ENCODE assay signal across 1 cellular context in the genomic region with DNA sequence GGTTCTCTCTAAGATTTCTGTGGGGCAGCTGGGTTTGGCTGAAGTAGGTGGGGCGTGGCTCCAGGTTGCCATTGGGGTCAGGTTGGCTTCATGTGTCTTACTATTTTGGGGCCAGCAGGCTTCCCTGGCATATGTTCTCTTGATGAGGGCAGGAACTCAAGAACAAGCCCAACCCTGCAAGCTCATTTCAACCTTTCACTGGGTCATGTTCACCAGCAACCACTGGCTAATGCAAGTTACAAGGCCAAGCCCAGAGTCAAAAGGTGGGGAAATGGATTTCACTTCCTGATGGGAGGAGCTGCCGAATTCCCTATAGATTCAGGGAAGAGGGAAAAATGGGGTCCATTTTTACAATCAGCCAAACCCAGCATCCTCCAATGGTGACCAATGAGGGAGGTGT.
TF ChIP-seq lines count a peak whose summit lies in the region.

No MANE protein-coding gene starts in this region.

TF ChIP-seq in GM23338, 12 proteins besides CTCF, POLR2A, EP300 and RAD21 (continued from another document):
- TF ChIP-seq ZNF114 (CRISPR knock-in tag; IDR thresholded peaks at IDR 0.05) (no peak), NANOG (IDR thresholded peaks at IDR 0.05; ENCODE audit: borderline replicate concordance) (no peak), EZH2 (IDR thresholded peaks at IDR 0.05; ENCODE audit: low read depth, unreplicated experiment) (no peak), STAT1 (IDR thresholded peaks at IDR 0.05; ENCODE audit: unreplicated experiment) (no peak), ETS1 (IDR thresholded peaks at IDR 0.05) (no peak)
- TF ChIP-seq, protein P1, sequence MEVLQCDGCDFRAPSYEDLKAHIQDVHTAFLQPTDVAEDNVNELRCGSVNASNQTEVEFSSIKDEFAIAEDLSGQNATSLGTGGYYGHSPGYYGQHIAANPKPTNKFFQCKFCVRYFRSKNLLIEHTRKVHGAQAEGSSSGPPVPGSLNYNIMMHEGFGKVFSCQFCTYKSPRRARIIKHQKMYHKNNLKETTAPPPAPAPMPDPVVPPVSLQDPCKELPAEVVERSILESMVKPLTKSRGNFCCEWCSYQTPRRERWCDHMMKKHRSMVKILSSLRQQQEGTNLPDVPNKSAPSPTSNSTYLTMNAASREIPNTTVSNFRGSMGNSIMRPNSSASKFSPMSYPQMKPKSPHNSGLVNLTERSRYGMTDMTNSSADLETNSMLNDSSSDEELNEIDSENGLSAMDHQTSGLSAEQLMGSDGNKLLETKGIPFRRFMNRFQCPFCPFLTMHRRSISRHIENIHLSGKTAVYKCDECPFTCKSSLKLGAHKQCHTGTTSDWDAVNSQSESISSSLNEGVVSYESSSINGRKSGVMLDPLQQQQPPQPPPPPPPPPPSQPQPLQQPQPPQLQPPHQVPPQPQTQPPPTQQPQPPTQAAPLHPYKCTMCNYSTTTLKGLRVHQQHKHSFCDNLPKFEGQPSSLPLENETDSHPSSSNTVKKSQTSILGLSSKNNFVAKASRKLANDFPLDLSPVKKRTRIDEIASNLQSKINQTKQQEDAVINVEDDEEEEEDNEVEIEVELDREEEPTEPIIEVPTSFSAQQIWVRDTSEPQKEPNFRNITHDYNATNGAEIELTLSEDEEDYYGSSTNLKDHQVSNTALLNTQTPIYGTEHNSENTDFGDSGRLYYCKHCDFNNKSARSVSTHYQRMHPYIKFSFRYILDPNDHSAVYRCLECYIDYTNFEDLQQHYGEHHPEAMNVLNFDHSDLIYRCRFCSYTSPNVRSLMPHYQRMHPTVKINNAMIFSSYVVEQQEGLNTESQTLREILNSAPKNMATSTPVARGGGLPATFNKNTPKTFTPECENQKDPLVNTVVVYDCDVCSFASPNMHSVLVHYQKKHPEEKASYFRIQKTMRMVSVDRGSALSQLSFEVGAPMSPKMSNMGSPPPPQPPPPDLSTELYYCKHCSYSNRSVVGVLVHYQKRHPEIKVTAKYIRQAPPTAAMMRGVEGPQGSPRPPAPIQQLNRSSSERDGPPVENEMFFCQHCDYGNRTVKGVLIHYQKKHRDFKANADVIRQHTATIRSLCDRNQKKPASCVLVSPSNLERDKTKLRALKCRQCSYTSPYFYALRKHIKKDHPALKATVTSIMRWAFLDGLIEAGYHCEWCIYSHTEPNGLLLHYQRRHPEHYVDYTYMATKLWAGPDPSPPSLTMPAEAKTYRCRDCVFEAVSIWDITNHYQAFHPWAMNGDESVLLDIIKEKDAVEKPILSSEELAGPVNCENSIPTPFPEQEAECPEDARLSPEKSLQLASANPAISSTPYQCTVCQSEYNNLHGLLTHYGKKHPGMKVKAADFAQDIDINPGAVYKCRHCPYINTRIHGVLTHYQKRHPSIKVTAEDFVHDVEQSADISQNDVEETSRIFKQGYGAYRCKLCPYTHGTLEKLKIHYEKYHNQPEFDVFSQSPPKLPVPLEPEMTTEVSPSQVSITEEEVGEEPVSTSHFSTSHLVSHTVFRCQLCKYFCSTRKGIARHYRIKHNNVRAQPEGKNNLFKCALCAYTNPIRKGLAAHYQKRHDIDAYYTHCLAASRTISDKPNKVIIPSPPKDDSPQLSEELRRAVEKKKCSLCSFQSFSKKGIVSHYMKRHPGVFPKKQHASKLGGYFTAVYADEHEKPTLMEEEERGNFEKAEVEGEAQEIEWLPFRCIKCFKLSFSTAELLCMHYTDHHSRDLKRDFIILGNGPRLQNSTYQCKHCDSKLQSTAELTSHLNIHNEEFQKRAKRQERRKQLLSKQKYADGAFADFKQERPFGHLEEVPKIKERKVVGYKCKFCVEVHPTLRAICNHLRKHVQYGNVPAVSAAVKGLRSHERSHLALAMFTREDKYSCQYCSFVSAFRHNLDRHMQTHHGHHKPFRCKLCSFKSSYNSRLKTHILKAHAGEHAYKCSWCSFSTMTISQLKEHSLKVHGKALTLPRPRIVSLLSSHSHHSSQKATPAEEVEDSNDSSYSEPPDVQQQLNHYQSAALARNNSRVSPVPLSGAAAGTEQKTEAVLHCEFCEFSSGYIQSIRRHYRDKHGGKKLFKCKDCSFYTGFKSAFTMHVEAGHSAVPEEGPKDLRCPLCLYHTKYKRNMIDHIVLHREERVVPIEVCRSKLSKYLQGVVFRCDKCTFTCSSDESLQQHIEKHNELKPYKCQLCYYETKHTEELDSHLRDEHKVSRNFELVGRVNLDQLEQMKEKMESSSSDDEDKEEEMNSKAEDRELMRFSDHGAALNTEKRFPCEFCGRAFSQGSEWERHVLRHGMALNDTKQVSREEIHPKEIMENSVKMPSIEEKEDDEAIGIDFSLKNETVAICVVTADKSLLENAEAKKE (CRISPR knock-in tag; IDR thresholded peaks at IDR 0.05): no peak
